In the genomic region with DNA sequence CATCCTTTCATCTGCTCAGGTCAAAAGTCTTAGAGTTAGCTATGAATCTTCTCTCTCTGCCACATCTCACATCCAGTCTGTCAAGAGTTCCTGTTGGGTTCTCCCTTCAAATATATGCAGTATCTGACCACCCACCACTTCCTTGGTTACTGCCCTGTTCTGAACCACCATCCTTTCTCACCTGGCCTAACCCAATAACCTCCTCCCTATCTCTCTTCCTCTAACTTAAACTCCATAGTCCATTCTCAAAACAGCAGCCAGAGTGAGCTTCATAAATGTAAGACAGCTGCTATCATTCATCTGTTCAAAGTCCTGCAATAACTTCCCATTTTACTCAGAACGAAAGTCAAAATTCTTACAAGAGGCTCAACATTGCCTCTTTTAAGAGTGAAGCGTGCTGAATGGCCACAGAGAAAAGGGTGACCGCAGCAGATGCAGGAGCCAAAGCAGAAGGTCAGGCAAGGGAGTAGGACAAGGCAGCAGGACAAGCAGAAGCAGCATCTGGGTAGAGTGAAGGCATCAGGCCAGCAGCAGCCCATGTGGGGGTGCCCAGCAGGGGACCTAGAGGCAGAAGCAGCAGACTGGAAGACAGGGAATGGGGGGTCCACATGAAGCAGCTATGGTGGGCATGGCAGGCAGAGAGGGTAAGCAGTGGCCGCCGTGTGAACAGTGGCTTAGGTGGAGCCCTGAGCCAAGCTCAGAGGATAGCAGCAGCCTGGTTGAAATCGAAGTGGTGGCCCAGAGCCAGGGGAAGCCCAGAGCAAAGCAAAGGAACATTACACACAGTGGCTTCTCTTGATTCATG, we compare ENCODE assay signal across 9 cellular contexts. TPM values are rescaled to one million over a fixed set of nuclear protein-coding genes. Genes with fewer than 3 reads are reported as not detected.
A peak's percentile ranks its signal among the peaks of the same experiment; 100 is the strongest.
DNase-seq lines count a peak whose midpoint lies in the region; ATAC-seq, FAIRE-seq and TF ChIP-seq lines count a peak whose summit lies in the region.
"Had no signal": no experiment of that assay in that cellular context is flagged by ENCODE, and none has a peak within 500 bp of the region (broad histone marks: within the 10 kb centered on the region; RNA-seq: fewer than 3 reads in every experiment).

No MANE protein-coding gene starts in this region.

- TF ChIP-seq CTCF in heart left ventricle (IDR thresholded peaks at IDR 0.05) (no peak), vagina (IDR thresholded peaks at IDR 0.05) (no peak)

- H3K9me3 ChIP-seq in heart left ventricle (no peaks in the 10 kb centered on the region), vagina (no peaks in the 10 kb centered on the region)
- H3K9me3 ChIP-seq: thyroid gland had no signal

- WGBS in heart left ventricle, 4 donors = 72 to 85% (median 74%) methylated on average over 6 of the region's 6 CpGs

- DNase-seq in GM12892 (ENCODE audit: insufficient read length) = no peak
- DNase-seq in heart left ventricle = peak in 4 of 5 donors; percentile 14 to 67 (median 40)
- no peak for DNase-seq in DMS79 (lab: John Stamatoyannopoulos, UW)
- DNase-seq in vagina (ENCODE audit: extremely low spot score in 2 of 2) = no peak
- DNase-seq in T-helper 9 cell = no peak
- DNase-seq in NCI-H2029 (lab: John Stamatoyannopoulos, UW) = no peak

- ATAC-seq in GM21390 (IDR thresholded peaks at IDR 0.05; ENCODE audit: unreplicated experiment) (peak; percentile 82), HG03558 (IDR thresholded peaks at IDR 0.05; ENCODE audit: extremely low read depth, unreplicated experiment) (peak; percentile 83), heart left ventricle (peak; percentile 32 to 82 (median 72))

- FAIRE-seq in GM12892 (lab: Jason Lieb, UNC) = peak; percentile 89

- peak overlapping the region in 1 of 12 donors; percentile 44 for H3K27ac ChIP-seq in heart left ventricle
- no peak overlapping the region for H3K27ac ChIP-seq in vagina
- H3K27ac ChIP-seq: thyroid gland had no signal

- peaks cover 0 to 47% (median 0%) of the 10 kb centered on the region in 12 donors for H3K4me1 ChIP-seq in heart left ventricle
- no peaks in the 10 kb centered on the region for H3K4me1 ChIP-seq in vagina

- intact Hi-C loops in heart left ventricle (cut with DNase I) (no loop called here), vagina (cut with DNase I) (no loop called here)

- H3K36me3 ChIP-seq in heart left ventricle = no peaks in the 10 kb centered on the region
- no peaks in the 10 kb centered on the region for H3K36me3 ChIP-seq in vagina
- H3K36me3 ChIP-seq: thyroid gland had no signal

- H3K4me3 ChIP-seq in heart left ventricle (no peak overlapping the region), vagina (no peak overlapping the region)
- H3K4me3 ChIP-seq: thyroid gland had no signal

- peak; percentile 58 for TF ChIP-seq POLR2A in GM12892 (IDR thresholded peaks at IDR 0.05; ENCODE audit: low read depth, low read length)
- no peak for TF ChIP-seq POLR2A in heart left ventricle (IDR thresholded peaks at IDR 0.05)
- no peak for TF ChIP-seq POLR2A in vagina (IDR thresholded peaks at IDR 0.05)

- H3K27me3 ChIP-seq in heart left ventricle (no peaks in the 10 kb centered on the region), vagina (no peaks in the 10 kb centered on the region)
- H3K27me3 ChIP-seq: thyroid gland had no signal

RNA-seq across cellular contexts. Expression of gene CDC42SE2, which starts 39.3 kb away (rescaled TPM):
- 86.3 TPM for polyA plus RNA-seq in GM12892 (2012; ENCODE audit: missing spikeins)
- total RNA-seq in heart left ventricle (10 to 100 TPM in 8 of 9 donors, 1 to 10 TPM in 1; 9.8 to 29.2 (median 12.4) TPM), vagina (19.4 TPM)
- polyA plus RNA-seq in heart left ventricle = 10 to 100 TPM in 1 of 2 donors, 1 to 10 TPM in 1; 4.8 to 12.7 TPM

RNA-seq across cellular contexts. Expression of gene LYRM7, which starts 53.8 kb away (rescaled TPM):
- 15.7 TPM for polyA plus RNA-seq in GM12892 (2012; ENCODE audit: missing spikeins)
- total RNA-seq in heart left ventricle = 10 to 100 TPM; 11.8 to 27.1 (median 20.3) TPM
- 10 to 100 TPM; 11.9 to 14.0 TPM for polyA plus RNA-seq in heart left ventricle
- total RNA-seq in vagina = 3.9 TPM

RNA-seq across cellular contexts. Expression of gene HINT1, which starts 59.5 kb away (rescaled TPM):
- polyA plus RNA-seq in GM12892 (2012; ENCODE audit: missing spikeins) = 461 TPM
- 100 to 1,000 TPM in 8 of 9 donors, 10 to 100 TPM in 1; 76.8 to 165 (median 148) TPM for total RNA-seq in heart left ventricle
- 100 to 1,000 TPM; 133 to 286 TPM for polyA plus RNA-seq in heart left ventricle
- total RNA-seq in vagina = 161 TPM

Comparison
In these comparisons a context has a peak if more than half of its experiments do, and no peak if none do; other contexts are left out.
1. DNase-seq: peak in heart left ventricle (4 of 5); none in GM12892 (single experiment), DMS79 (single experiment), vagina (0 of 2), T-helper 9 cell (single experiment) and NCI-H2029 (single experiment).
2. Peak in every context shown above with its lines, with median percentiles within 50 percentile points of each other: ATAC-seq.